In genomic region chr16:84581161-84581560, GRCh38 we compare ENCODE assay signal across 1 cellular context.
TF ChIP-seq lines count a peak whose summit lies in the region.

No MANE protein-coding gene starts in this region.

TF ChIP-seq in GM23338, 12 proteins besides CTCF, POLR2A, EP300 and RAD21 (continued from another document):
- TF ChIP-seq, protein P1, sequence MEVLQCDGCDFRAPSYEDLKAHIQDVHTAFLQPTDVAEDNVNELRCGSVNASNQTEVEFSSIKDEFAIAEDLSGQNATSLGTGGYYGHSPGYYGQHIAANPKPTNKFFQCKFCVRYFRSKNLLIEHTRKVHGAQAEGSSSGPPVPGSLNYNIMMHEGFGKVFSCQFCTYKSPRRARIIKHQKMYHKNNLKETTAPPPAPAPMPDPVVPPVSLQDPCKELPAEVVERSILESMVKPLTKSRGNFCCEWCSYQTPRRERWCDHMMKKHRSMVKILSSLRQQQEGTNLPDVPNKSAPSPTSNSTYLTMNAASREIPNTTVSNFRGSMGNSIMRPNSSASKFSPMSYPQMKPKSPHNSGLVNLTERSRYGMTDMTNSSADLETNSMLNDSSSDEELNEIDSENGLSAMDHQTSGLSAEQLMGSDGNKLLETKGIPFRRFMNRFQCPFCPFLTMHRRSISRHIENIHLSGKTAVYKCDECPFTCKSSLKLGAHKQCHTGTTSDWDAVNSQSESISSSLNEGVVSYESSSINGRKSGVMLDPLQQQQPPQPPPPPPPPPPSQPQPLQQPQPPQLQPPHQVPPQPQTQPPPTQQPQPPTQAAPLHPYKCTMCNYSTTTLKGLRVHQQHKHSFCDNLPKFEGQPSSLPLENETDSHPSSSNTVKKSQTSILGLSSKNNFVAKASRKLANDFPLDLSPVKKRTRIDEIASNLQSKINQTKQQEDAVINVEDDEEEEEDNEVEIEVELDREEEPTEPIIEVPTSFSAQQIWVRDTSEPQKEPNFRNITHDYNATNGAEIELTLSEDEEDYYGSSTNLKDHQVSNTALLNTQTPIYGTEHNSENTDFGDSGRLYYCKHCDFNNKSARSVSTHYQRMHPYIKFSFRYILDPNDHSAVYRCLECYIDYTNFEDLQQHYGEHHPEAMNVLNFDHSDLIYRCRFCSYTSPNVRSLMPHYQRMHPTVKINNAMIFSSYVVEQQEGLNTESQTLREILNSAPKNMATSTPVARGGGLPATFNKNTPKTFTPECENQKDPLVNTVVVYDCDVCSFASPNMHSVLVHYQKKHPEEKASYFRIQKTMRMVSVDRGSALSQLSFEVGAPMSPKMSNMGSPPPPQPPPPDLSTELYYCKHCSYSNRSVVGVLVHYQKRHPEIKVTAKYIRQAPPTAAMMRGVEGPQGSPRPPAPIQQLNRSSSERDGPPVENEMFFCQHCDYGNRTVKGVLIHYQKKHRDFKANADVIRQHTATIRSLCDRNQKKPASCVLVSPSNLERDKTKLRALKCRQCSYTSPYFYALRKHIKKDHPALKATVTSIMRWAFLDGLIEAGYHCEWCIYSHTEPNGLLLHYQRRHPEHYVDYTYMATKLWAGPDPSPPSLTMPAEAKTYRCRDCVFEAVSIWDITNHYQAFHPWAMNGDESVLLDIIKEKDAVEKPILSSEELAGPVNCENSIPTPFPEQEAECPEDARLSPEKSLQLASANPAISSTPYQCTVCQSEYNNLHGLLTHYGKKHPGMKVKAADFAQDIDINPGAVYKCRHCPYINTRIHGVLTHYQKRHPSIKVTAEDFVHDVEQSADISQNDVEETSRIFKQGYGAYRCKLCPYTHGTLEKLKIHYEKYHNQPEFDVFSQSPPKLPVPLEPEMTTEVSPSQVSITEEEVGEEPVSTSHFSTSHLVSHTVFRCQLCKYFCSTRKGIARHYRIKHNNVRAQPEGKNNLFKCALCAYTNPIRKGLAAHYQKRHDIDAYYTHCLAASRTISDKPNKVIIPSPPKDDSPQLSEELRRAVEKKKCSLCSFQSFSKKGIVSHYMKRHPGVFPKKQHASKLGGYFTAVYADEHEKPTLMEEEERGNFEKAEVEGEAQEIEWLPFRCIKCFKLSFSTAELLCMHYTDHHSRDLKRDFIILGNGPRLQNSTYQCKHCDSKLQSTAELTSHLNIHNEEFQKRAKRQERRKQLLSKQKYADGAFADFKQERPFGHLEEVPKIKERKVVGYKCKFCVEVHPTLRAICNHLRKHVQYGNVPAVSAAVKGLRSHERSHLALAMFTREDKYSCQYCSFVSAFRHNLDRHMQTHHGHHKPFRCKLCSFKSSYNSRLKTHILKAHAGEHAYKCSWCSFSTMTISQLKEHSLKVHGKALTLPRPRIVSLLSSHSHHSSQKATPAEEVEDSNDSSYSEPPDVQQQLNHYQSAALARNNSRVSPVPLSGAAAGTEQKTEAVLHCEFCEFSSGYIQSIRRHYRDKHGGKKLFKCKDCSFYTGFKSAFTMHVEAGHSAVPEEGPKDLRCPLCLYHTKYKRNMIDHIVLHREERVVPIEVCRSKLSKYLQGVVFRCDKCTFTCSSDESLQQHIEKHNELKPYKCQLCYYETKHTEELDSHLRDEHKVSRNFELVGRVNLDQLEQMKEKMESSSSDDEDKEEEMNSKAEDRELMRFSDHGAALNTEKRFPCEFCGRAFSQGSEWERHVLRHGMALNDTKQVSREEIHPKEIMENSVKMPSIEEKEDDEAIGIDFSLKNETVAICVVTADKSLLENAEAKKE (CRISPR knock-in tag; IDR thresholded peaks at IDR 0.05) = no peak
- TF ChIP-seq ETS1 (IDR thresholded peaks at IDR 0.05) = no peak
- no peak for TF ChIP-seq STAT1 (IDR thresholded peaks at IDR 0.05; ENCODE audit: unreplicated experiment)
